In genomic region chr7:28958235-28958945, GRCh38 we compare ENCODE assay signal across 8 cellular contexts. TPM values are rescaled to one million over a fixed set of nuclear protein-coding genes. Genes with fewer than 3 reads are reported as not detected.
DNase-seq lines count a peak whose midpoint lies in the region; ATAC-seq and TF ChIP-seq lines count a peak whose summit lies in the region.

A gene with protein sequence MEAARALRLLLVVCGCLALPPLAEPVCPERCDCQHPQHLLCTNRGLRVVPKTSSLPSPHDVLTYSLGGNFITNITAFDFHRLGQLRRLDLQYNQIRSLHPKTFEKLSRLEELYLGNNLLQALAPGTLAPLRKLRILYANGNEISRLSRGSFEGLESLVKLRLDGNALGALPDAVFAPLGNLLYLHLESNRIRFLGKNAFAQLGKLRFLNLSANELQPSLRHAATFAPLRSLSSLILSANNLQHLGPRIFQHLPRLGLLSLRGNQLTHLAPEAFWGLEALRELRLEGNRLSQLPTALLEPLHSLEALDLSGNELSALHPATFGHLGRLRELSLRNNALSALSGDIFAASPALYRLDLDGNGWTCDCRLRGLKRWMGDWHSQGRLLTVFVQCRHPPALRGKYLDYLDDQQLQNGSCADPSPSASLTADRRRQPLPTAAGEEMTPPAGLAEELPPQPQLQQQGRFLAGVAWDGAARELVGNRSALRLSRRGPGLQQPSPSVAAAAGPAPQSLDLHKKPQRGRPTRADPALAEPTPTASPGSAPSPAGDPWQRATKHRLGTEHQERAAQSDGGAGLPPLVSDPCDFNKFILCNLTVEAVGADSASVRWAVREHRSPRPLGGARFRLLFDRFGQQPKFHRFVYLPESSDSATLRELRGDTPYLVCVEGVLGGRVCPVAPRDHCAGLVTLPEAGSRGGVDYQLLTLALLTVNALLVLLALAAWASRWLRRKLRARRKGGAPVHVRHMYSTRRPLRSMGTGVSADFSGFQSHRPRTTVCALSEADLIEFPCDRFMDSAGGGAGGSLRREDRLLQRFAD (minus strand): TSS chr7:28958330. CDS start chr7:28958046, 284 bp downstream.

- H3K36me3 Mint-ChIP-seq in CD4-positive, alpha-beta T cell (ENCODE audit: low read depth), result no peaks in the 10 kb centered on the region

- no peak within 1 kb of the TSS for H3K27ac Mint-ChIP-seq in CD4-positive, alpha-beta T cell

- CTCF ChIA-PET in CD4-positive, alpha-beta T cell (lab: Charles Lee), result no interaction called here

- peaks cover 66% of the 10 kb centered on the region for H3K27me3 Mint-ChIP-seq in CD4-positive, alpha-beta T cell

- H3K27ac ChIP-seq in CD4-positive, alpha-beta T cell (ENCODE audit: low read depth, low read length), result no peak within 1 kb of the TSS

- H3K9me3 ChIP-seq in CD4-positive, alpha-beta T cell (ENCODE audit: control insufficient read depth, low read length), result no peaks in the 10 kb centered on the region

- H3K4me3 ChIP-seq in choroid plexus epithelial cell (ENCODE audit: low read depth, low read length) (peak within 1 kb of the TSS; percentile 45), skeletal muscle cell (ENCODE audit: low read depth, low read length) (peak within 1 kb of the TSS; percentile 55)

- H3K9me3 Mint-ChIP-seq in CD4-positive, alpha-beta T cell, result no peaks in the 10 kb centered on the region

- ATAC-seq in CD4-positive, alpha-beta T cell (ENCODE audit: poor library complexity), result no peak
- no peak for ATAC-seq in HG02981 (IDR thresholded peaks at IDR 0.05; ENCODE audit: unreplicated experiment)

- POLR2A ChIA-PET in CD4-positive, alpha-beta T cell (lab: Charles Lee), result interaction anchor here (0.6 kb wide), 2 partner anchors 81 to 383 kb away, joined by 3 to 5 read pairs; no protein-coding TSS in a partner anchor

- DNase-seq in CD4-positive, alpha-beta T cell, result no peak
- DNase-seq in NCI-H128 (lab: John Stamatoyannopoulos, UW; ENCODE audit: unreplicated experiment) (peak; percentile 12), choroid plexus epithelial cell (ENCODE audit: low read depth) (peak; percentile 69), islet precursor cell (peak; percentile 89), skeletal muscle cell (ENCODE audit: low read depth) (peak; percentile 43), GM19240 (ENCODE audit: insufficient read length, low spot score) (no peak), HuH-7.5 (ENCODE audit: low spot score) (no peak)

- H3K4me3 Mint-ChIP-seq in CD4-positive, alpha-beta T cell, result peak within 1 kb of the TSS; percentile 60

- TF ChIP-seq CTCF in CD4-positive, alpha-beta T cell (IDR thresholded peaks at IDR 0.05), result no peak
- TF ChIP-seq CTCF in choroid plexus epithelial cell (conservative IDR thresholded peaks at IDR 0.05; ENCODE audit: low read depth, low read length), result no peak

- peaks cover 53% of the 10 kb centered on the region for H3K27me3 ChIP-seq in CD4-positive, alpha-beta T cell (ENCODE audit: control insufficient read depth, insufficient read depth, low read length)

- intact Hi-C loops in CD4-positive, alpha-beta T cell (cut with DNase I, micrococcal nuclease), result no loop called here

- H3K4me1 Mint-ChIP-seq in CD4-positive, alpha-beta T cell (ENCODE audit: low read depth), result peaks cover 9% of the 10 kb centered on the region

RNA-seq across cellular contexts. Expression of the gene that starts here (rescaled TPM):
- not detected for total RNA-seq in CD4-positive, alpha-beta T cell

Comparison
In these comparisons a context has a peak if more than half of its experiments do, and no peak if none do; other contexts are left out.
1. DNase-seq: peak in NCI-H128 (single experiment), choroid plexus epithelial cell (single experiment), islet precursor cell (single experiment) and skeletal muscle cell (single experiment); none in CD4-positive, alpha-beta T cell (0 of 10), GM19240 (single experiment) and HuH-7.5 (single experiment).